Comparison of ENCODE assay signal across 1 cellular context in the genomic region with DNA sequence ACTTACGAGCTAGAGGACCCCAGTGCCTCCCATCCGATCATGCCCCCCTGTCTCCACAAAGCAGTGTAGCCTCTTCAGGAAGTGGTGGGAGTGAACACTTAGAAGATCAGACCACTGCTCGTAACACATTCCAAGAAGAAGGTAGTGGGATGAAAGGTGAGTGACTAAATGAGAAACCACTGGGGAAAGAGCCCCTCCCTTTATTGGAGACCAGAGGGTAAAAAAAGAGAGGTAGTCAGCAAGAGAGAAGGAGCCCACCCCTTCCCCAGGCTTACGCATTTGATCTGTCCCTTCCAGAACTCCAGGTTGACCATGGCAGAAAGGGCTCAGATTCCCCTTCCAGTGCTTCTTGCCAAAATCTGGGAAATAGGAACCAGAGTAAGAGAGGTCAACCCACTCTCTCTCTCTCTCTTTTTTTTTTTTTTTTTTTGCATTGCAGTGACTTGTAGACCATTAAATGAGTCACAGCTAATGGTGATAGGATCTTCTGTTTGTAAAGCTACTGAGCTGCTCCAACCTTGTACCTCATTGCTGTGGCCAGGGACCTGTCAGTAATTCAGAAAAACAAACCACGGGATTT.
TF ChIP-seq lines count a peak whose summit lies in the region.

No MANE protein-coding gene starts in this region.

TF ChIP-seq in GM23338, 12 proteins besides CTCF, POLR2A, EP300 and RAD21 (continued from another document):
- TF ChIP-seq, protein P1, sequence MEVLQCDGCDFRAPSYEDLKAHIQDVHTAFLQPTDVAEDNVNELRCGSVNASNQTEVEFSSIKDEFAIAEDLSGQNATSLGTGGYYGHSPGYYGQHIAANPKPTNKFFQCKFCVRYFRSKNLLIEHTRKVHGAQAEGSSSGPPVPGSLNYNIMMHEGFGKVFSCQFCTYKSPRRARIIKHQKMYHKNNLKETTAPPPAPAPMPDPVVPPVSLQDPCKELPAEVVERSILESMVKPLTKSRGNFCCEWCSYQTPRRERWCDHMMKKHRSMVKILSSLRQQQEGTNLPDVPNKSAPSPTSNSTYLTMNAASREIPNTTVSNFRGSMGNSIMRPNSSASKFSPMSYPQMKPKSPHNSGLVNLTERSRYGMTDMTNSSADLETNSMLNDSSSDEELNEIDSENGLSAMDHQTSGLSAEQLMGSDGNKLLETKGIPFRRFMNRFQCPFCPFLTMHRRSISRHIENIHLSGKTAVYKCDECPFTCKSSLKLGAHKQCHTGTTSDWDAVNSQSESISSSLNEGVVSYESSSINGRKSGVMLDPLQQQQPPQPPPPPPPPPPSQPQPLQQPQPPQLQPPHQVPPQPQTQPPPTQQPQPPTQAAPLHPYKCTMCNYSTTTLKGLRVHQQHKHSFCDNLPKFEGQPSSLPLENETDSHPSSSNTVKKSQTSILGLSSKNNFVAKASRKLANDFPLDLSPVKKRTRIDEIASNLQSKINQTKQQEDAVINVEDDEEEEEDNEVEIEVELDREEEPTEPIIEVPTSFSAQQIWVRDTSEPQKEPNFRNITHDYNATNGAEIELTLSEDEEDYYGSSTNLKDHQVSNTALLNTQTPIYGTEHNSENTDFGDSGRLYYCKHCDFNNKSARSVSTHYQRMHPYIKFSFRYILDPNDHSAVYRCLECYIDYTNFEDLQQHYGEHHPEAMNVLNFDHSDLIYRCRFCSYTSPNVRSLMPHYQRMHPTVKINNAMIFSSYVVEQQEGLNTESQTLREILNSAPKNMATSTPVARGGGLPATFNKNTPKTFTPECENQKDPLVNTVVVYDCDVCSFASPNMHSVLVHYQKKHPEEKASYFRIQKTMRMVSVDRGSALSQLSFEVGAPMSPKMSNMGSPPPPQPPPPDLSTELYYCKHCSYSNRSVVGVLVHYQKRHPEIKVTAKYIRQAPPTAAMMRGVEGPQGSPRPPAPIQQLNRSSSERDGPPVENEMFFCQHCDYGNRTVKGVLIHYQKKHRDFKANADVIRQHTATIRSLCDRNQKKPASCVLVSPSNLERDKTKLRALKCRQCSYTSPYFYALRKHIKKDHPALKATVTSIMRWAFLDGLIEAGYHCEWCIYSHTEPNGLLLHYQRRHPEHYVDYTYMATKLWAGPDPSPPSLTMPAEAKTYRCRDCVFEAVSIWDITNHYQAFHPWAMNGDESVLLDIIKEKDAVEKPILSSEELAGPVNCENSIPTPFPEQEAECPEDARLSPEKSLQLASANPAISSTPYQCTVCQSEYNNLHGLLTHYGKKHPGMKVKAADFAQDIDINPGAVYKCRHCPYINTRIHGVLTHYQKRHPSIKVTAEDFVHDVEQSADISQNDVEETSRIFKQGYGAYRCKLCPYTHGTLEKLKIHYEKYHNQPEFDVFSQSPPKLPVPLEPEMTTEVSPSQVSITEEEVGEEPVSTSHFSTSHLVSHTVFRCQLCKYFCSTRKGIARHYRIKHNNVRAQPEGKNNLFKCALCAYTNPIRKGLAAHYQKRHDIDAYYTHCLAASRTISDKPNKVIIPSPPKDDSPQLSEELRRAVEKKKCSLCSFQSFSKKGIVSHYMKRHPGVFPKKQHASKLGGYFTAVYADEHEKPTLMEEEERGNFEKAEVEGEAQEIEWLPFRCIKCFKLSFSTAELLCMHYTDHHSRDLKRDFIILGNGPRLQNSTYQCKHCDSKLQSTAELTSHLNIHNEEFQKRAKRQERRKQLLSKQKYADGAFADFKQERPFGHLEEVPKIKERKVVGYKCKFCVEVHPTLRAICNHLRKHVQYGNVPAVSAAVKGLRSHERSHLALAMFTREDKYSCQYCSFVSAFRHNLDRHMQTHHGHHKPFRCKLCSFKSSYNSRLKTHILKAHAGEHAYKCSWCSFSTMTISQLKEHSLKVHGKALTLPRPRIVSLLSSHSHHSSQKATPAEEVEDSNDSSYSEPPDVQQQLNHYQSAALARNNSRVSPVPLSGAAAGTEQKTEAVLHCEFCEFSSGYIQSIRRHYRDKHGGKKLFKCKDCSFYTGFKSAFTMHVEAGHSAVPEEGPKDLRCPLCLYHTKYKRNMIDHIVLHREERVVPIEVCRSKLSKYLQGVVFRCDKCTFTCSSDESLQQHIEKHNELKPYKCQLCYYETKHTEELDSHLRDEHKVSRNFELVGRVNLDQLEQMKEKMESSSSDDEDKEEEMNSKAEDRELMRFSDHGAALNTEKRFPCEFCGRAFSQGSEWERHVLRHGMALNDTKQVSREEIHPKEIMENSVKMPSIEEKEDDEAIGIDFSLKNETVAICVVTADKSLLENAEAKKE (CRISPR knock-in tag; IDR thresholded peaks at IDR 0.05): no peak
- TF ChIP-seq ZNF331 (CRISPR knock-in tag; IDR thresholded peaks at IDR 0.05; ENCODE audit: low read depth) (no peak), STAT1 (IDR thresholded peaks at IDR 0.05; ENCODE audit: unreplicated experiment) (no peak), EZH2phosphoT487 (IDR thresholded peaks at IDR 0.05; ENCODE audit: unreplicated experiment) (no peak), ZNF114 (CRISPR knock-in tag; IDR thresholded peaks at IDR 0.05) (no peak), JUNB (IDR thresholded peaks at IDR 0.05; ENCODE audit: unreplicated experiment) (no peak), ETS1 (IDR thresholded peaks at IDR 0.05) (no peak), CREB1 (CRISPR knock-in tag; IDR thresholded peaks at IDR 0.05; ENCODE audit: low read depth) (no peak), POLR2AphosphoS5 (IDR thresholded peaks at IDR 0.05; ENCODE audit: low read depth) (no peak)
TF ChIP-seq in GM23338: peak in this region for 0.
